8 cellular contexts compared by ENCODE assay signal in genomic region chr14:59187802-59188460, GRCh38. TPM values are rescaled to one million over a fixed set of nuclear protein-coding genes. Genes with fewer than 3 reads are reported as not detected.
DNase-seq lines count a peak whose midpoint lies in the region; ATAC-seq and TF ChIP-seq lines count a peak whose summit lies in the region.

No MANE protein-coding gene starts in this region.

- no peaks in the 10 kb centered on the region for H3K9me3 ChIP-seq in BE2C
- H3K9me3 ChIP-seq in OCI-LY3 (ENCODE audit: insufficient read depth, low read length), result no peaks in the 10 kb centered on the region

- peaks cover 2% of the 10 kb centered on the region; the same call in 1 of the 2 replicates for H4K20me1 ChIP-seq in OCI-LY3 (ENCODE audit: insufficient read depth, low read length)

- peaks cover 35% of the 10 kb centered on the region for H3K79me2 ChIP-seq in OCI-LY3 (ENCODE audit: low read length)

- H3K36me3 ChIP-seq in BE2C (no peaks in the 10 kb centered on the region), OCI-LY3 (replicated peaks; ENCODE audit: low read depth, low read length) (no peaks in the 10 kb centered on the region)

- peak overlapping the region; percentile 59 for H2AFZ ChIP-seq in OCI-LY3 (ENCODE audit: low read depth, low read length)

- intact Hi-C loops in left cardiac atrium (cut with DNase I), result loop anchor here in 1 of 2 donors (5.0 to 10.0 kb wide), 4 partner anchors 56 to 907 kb away; partner anchors contain the start of gene PCNX4

- peak overlapping the region; percentile 80 for H3K4me2 ChIP-seq in OCI-LY3 (ENCODE audit: low read length)

- H3K9ac ChIP-seq in OCI-LY3 (ENCODE audit: low read length), result peak overlapping the region; percentile 58

- H3K4me3 ChIP-seq in BE2C (ENCODE audit: low read depth, low read length) (peak overlapping the region; percentile 81), OCI-LY3 (ENCODE audit: low read length) (peak overlapping the region; percentile 80), retinal pigment epithelial cell (ENCODE audit: low read length) (peak overlapping the region; percentile 89)

- peak; percentile 50 for DNase-seq in BE2C
- DNase-seq in activated gamma-delta T cell treated with anti-CD3 and anti-CD28 coated beads, Interleukin-2, amount 50 U/mL, for 16 hours (ENCODE audit: low read depth), result peak; percentile 4
- DNase-seq in left cardiac atrium, result peak; percentile 43
- no peak for DNase-seq in retinal pigment epithelial cell (ENCODE audit: low read depth)
- no peak for DNase-seq in SKM-1 treated with dmso at 0.1 percent for 144 hours (lab: John Stamatoyannopoulos, UW; ENCODE audit: unreplicated experiment)

- no peak overlapping the region for H3K27ac ChIP-seq in OCI-LY3 (ENCODE audit: low read length)

- no peak for TF ChIP-seq CTCF in BE2C (IDR thresholded peaks at IDR 0.05; ENCODE audit: low read depth, low read length)
- TF ChIP-seq CTCF in OCI-LY3 (IDR thresholded peaks at IDR 0.05; ENCODE audit: low read depth, low read length), result no peak
- no peak for TF ChIP-seq CTCF in retinal pigment epithelial cell (conservative IDR thresholded peaks at IDR 0.05; ENCODE audit: low read depth, low read length)

- ATAC-seq in GM19351 (IDR thresholded peaks at IDR 0.05; ENCODE audit: unreplicated experiment) (peak; percentile 17), HG03442 (IDR thresholded peaks at IDR 0.05; ENCODE audit: unreplicated experiment) (peak; percentile 11), left cardiac atrium (peak; percentile 9 to 10)

- no peaks in the 10 kb centered on the region; the same call in 1 of the 2 replicates for H3K27me3 ChIP-seq in BE2C
- peaks cover 28% of the 10 kb centered on the region for H3K27me3 ChIP-seq in OCI-LY3 (ENCODE audit: low read depth, low read length)

- H3K4me1 ChIP-seq in BE2C, result no peaks in the 10 kb centered on the region; the same call in 1 of the 2 replicates
- H3K4me1 ChIP-seq in OCI-LY3 (ENCODE audit: low read length), result peaks cover 27% of the 10 kb centered on the region

RNA-seq across cellular contexts. Expression of gene DAAM1, which starts 0.5 kb away (rescaled TPM):
- 2.8 TPM for polyA plus RNA-seq in BE2C (2012; ENCODE audit: insufficient read depth, insufficient read length, low read depth)
- total RNA-seq in left cardiac atrium, result 10 to 100 TPM; 87.2 to 97.1 TPM

Comparison
In these comparisons a context has a peak if more than half of its experiments do, and no peak if none do; other contexts are left out.
1. DNase-seq: peak in BE2C (single experiment), activated gamma-delta T cell treated with anti-CD3 and anti-CD28 coated beads, Interleukin-2, amount 50 U/mL, for 16 hours (single experiment) and left cardiac atrium (single experiment); none in retinal pigment epithelial cell (single experiment) and SKM-1 treated with dmso at 0.1 percent for 144 hours (single experiment).
2. Peak in every context shown above with its lines, with median percentiles within 50 percentile points of each other: H3K4me3 ChIP-seq and ATAC-seq.